9 cellular contexts compared by ENCODE assay signal in genomic region chr10:50552771-50553535, GRCh38.
A peak's percentile ranks its signal among the peaks of the same experiment; 100 is the strongest.
DNase-seq lines count a peak whose midpoint lies in the region; ATAC-seq and TF ChIP-seq lines count a peak whose summit lies in the region.
"Had no signal": no experiment of that assay in that cellular context is flagged by ENCODE, and none has a peak within 500 bp of the region (broad histone marks: within the 10 kb centered on the region; RNA-seq: fewer than 3 reads in every experiment).

No MANE protein-coding gene starts in this region.

- peaks cover 26% of the 10 kb centered on the region for H3K4me1 Mint-ChIP-seq in activated B cell treated with CpG ODN at 0.5 μM for 24 hours

- H3K27me3 ChIP-seq in kidney epithelial cell (ENCODE audit: control insufficient read depth, insufficient read depth, low read length) (no peaks in the 10 kb centered on the region), PC-9 (ENCODE audit: insufficient read depth, low read depth) (no peaks in the 10 kb centered on the region)

- no peaks in the 10 kb centered on the region for H3K9me3 Mint-ChIP-seq in activated B cell treated with CpG ODN at 0.5 μM for 24 hours

- no peak overlapping the region for H3K4me2 ChIP-seq in PC-9

- H3K9me2 ChIP-seq in PC-9 (ENCODE audit: insufficient read depth) = no peaks in the 10 kb centered on the region

- no peaks in the 10 kb centered on the region for H3K36me3 Mint-ChIP-seq in activated B cell treated with CpG ODN at 0.5 μM for 24 hours (ENCODE audit: low read depth)

- no peaks in the 10 kb centered on the region for H3K4me1 ChIP-seq in PC-9 (replicated peaks; ENCODE audit: insufficient read depth)

- no peak overlapping the region for H3K27ac Mint-ChIP-seq in activated B cell treated with CpG ODN at 0.5 μM for 24 hours
- H3K27ac Mint-ChIP-seq: activated naive CD8-positive, alpha-beta T cell had no signal

- H3K27me3 Mint-ChIP-seq in activated B cell treated with CpG ODN at 0.5 μM for 24 hours = no peaks in the 10 kb centered on the region
- H3K27me3 Mint-ChIP-seq: activated naive CD8-positive, alpha-beta T cell had no signal

- no peak overlapping the region for H2AFZ ChIP-seq in PC-9

- H3K36me3 ChIP-seq in kidney epithelial cell (ENCODE audit: control insufficient read depth, insufficient read depth, low read length) (no peaks in the 10 kb centered on the region), PC-9 (ENCODE audit: low read depth) (no peaks in the 10 kb centered on the region)

- CTCF ChIA-PET in activated B cell treated with CpG ODN at 0.5 μM for 24 hours (lab: Charles Lee) (interaction anchor here (1.0 to 1.8 kb wide), 3 partner anchors 10 to 73 kb away, joined by 3 to 4 read pairs (median 3); no protein-coding TSS in a partner anchor), PC-9 (lab: Charles Lee) (no interaction called here)

- H4K20me1 ChIP-seq in PC-9 (ENCODE audit: insufficient read depth) = no peaks in the 10 kb centered on the region; the same call in 1 of the 2 replicates

- no peak overlapping the region for H3K4me3 Mint-ChIP-seq in activated B cell treated with CpG ODN at 0.5 μM for 24 hours
- H3K4me3 Mint-ChIP-seq: activated naive CD8-positive, alpha-beta T cell had no signal

- H3K27ac ChIP-seq in PC-9 = no peak overlapping the region

- DNase-seq in activated T-cell treated with anti-CD3 and anti-CD28 coated beads for 1 hour (ENCODE audit: low read depth) (peak; percentile 4), activated B cell treated with CpG ODN at 0.5 μM for 24 hours (no peak), kidney epithelial cell (ENCODE audit: low read depth) (no peak), PC-9 (no peak)
- DNase-seq in activated T-cell treated with anti-CD3 and anti-CD28 coated beads, Interleukin-2, amount 50 U/mL, for 48 hours = no peak

- H3K9me3 ChIP-seq in PC-9 (ENCODE audit: insufficient read depth, low read depth) = no peaks in the 10 kb centered on the region; the same call in 1 of the 2 replicates

- TF ChIP-seq CTCF in activated B cell treated with CpG ODN at 0.5 μM for 24 hours (IDR thresholded peaks at IDR 0.05) = no peak
- TF ChIP-seq CTCF in kidney epithelial cell (IDR thresholded peaks at IDR 0.05; ENCODE audit: insufficient read depth, low read length, poor library complexity, severe bottlenecking) = peak; percentile 42
- no peak; the same call in 1 of the 2 replicates for TF ChIP-seq CTCF in PC-9 (conservative IDR thresholded peaks at IDR 0.05)

- intact Hi-C loops in activated B cell treated with CpG ODN at 0.5 μM for 24 hours (cut with micrococcal nuclease) = no loop called here
- intact Hi-C loops in PC-9 (cut with micrococcal nuclease; ENCODE audit: unreplicated experiment) = no loop called here

- POLR2A ChIA-PET in activated B cell treated with CpG ODN at 0.5 μM for 24 hours (lab: Charles Lee) = no interaction called here
- POLR2A ChIA-PET in PC-9 (lab: Charles Lee; ENCODE audit: unreplicated experiment) = no interaction called here

- H3F3A ChIP-seq in PC-9 (ENCODE audit: insufficient read depth, low read depth) = no peaks in the 10 kb centered on the region

- no TSS peak for BruUV-seq in PC-9 (replicated peaks; lab: Mats Ljungman, UMichigan)

- H3K79me2 ChIP-seq in PC-9 (ENCODE audit: low read depth) = peaks cover 8% of the 10 kb centered on the region

- H3K4me3 ChIP-seq in kidney epithelial cell (ENCODE audit: low read depth, low read length) = no peak overlapping the region
- no peak overlapping the region for H3K4me3 ChIP-seq in PC-9

- ATAC-seq in HG02870 (IDR thresholded peaks at IDR 0.05; ENCODE audit: unreplicated experiment) (peak; percentile 64), activated B cell treated with CpG ODN at 0.5 μM for 24 hours (ENCODE audit: low read depth) (peak; percentile 31), HG03196 (IDR thresholded peaks at IDR 0.05; ENCODE audit: unreplicated experiment) (no peak), GM19452 (IDR thresholded peaks at IDR 0.05; ENCODE audit: unreplicated experiment) (no peak)

Comparison
In these comparisons a context has a peak if more than half of its experiments do, and no peak if none do; other contexts are left out.
1. ATAC-seq: peak in HG02870 (single experiment) and activated B cell treated with CpG ODN at 0.5 μM for 24 hours (single experiment); none in HG03196 (single experiment) and GM19452 (single experiment).